ENCODE assay signal across 1 cellular context in genomic region chr6:119630561-119631192, GRCh38.
TF ChIP-seq lines count a peak whose summit lies in the region.

No MANE protein-coding gene starts in this region.

TF ChIP-seq in K562, 482 proteins besides CTCF, POLR2A, EP300 and RAD21 (continued from another document):
- TF ChIP-seq ZBTB11 (CRISPR knock-in tag; IDR thresholded peaks at IDR 0.05) (no peak), XRCC5 (IDR thresholded peaks at IDR 0.05; ENCODE audit: low read depth, low read length) (no peak), DLX4 (CRISPR knock-in tag; IDR thresholded peaks at IDR 0.05) (no peak), ZBTB43 (CRISPR knock-in tag; IDR thresholded peaks at IDR 0.05) (no peak), SRSF9 (IDR thresholded peaks at IDR 0.05; ENCODE audit: borderline replicate concordance, low read depth, low read length) (no peak), MAZ (CRISPR knock-in tag; conservative IDR thresholded peaks at IDR 0.05 in 1 of 2, IDR thresholded peaks at IDR 0.05 in 1 of 2) (no peak), KDM1A (IDR thresholded peaks at IDR 0.05) (peak; percentile 25 to 61; a peak in 2 of 4 replicates), SIN3B (IDR thresholded peaks at IDR 0.05; ENCODE audit: low read depth) (no peak), BRD9 (IDR thresholded peaks at IDR 0.05; ENCODE audit: low read depth, partially characterized antibody) (no peak)
